ENCODE assay signal across 8 cellular contexts in the genomic region with DNA sequence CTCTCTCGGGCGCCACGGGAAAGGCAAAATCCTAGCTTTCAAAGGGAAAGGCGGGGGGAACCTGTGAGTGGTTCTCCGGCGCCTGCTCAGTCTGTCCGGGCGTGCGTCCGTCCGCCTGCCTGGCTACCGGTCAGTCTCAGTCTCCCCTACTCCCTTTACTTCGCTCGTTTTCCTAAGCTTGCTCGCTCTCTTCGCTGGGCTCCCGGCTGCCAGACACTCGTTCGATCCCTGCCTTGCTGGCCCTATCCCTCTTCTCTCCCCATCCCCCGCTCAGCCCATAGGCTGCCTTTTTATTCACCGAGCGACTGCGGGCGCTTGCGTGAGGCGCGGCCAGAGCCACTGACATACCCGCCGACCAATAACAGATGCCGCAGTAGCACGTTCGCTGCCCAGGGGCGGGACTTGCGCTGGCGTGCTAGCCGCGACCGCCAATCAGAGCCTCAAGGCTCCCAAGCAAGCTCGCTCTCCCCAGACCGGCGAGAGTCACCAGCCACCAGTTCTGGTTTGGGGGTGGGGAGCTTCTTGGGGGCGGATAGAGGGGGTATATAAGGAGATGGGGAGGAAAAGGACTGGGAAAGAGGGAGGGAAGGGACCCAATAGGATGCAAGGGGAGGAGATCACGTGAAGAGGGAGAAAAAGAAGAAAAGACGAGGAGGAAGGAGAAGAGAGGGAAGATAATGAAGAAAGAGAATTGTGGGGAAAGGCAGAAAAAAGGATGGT. TPM values are rescaled to one million over a fixed set of nuclear protein-coding genes. Genes with fewer than 3 reads are reported as not detected.
DNase-seq lines count a peak whose midpoint lies in the region; ATAC-seq and TF ChIP-seq lines count a peak whose summit lies in the region.

No MANE protein-coding gene starts in this region.

- H3K27me3 ChIP-seq in gastroesophageal sphincter (no peaks in the 10 kb centered on the region), neutrophil (no peaks in the 10 kb centered on the region)

- peaks cover 0 to 28% (median 3%) of the 10 kb centered on the region in 3 donors for H3K4me1 ChIP-seq in gastroesophageal sphincter
- peaks cover 0 to 9% of the 10 kb centered on the region in 2 experiments for H3K4me1 ChIP-seq in neutrophil (ENCODE audit: control insufficient read depth in 1 of 2, insufficient read depth in 1 of 2, low read depth in 1 of 2, low read length in 1 of 2)

- POLR2A ChIA-PET in HEK293T (lab: Yijun Ruan, JAX): interaction anchor here (1.0 to 1.6 kb wide), 6 partner anchors 9 to 39 kb away, joined by 3 to 6 read pairs (median 3); no protein-coding TSS in a partner anchor

- H3K27ac ChIP-seq in gastroesophageal sphincter (peak overlapping the region; percentile 86 to 94 (median 90)), neutrophil (peak overlapping the region; percentile 71), substantia nigra (ENCODE audit: low read depth, low read length, poor library complexity, severe bottlenecking) (peak overlapping the region; percentile 77)

- no peaks in the 10 kb centered on the region for H3K36me3 ChIP-seq in gastroesophageal sphincter
- no peaks in the 10 kb centered on the region for H3K36me3 ChIP-seq in neutrophil

- 0 to 32% methylated on average over 2 to 18 of the region's 44 CpGs for WGBS in gastroesophageal sphincter (ENCODE audit: low coverage in 1 of 2), 2 donors

- TF ChIP-seq CTCF in gastroesophageal sphincter (IDR thresholded peaks at IDR 0.05): no peak
- no peak for TF ChIP-seq CTCF in neutrophil (IDR thresholded peaks at IDR 0.05)

- DNase-seq in GM03348 (ENCODE audit: low spot score) (peak; percentile 93), HEK293T (ENCODE audit: extremely low spot score) (peak; percentile 86), NAMALWA (ENCODE audit: low spot score) (peak; percentile 89), SK-N-DZ (ENCODE audit: low spot score) (peak; percentile 93), substantia nigra (lab: John Stamatoyannopoulos, UW) (peak; percentile 24 to 94 (median 86))
- DNase-seq in activated naive CD4-positive, alpha-beta T cell treated with anti-CD3 and anti-CD28 coated beads, Interleukin-2, amount 50 U/mL, for 16 hours: peak; percentile 88

- H3K4me3 ChIP-seq in gastroesophageal sphincter (peak overlapping the region; percentile 63 to 66), neutrophil (ENCODE audit: low read depth in 1 of 2, low read length in 1 of 2) (peak overlapping the region; percentile 66 to 75)

- CTCF ChIA-PET in HEK293T (lab: Yijun Ruan, JAX): interaction anchor here (0.7 kb wide), 1 partner anchor 505 kb away, joined by 3 read pairs; no protein-coding TSS in a partner anchor

- ATAC-seq in gastroesophageal sphincter: peak; percentile 98

- TF ChIP-seq EP300 in gastroesophageal sphincter (IDR thresholded peaks at IDR 0.05): no peak

- TF ChIP-seq POLR2A in gastroesophageal sphincter (IDR thresholded peaks at IDR 0.05): peak; percentile 44 to 54

- no peaks in the 10 kb centered on the region for H3K9me3 ChIP-seq in gastroesophageal sphincter
- H3K9me3 ChIP-seq in neutrophil: no peaks in the 10 kb centered on the region

TF ChIP-seq in HEK293T, 16 proteins besides CTCF, POLR2A, EP300 and RAD21:
- TF ChIP-seq LEF1 (IDR thresholded peaks at IDR 0.05; ENCODE audit: borderline replicate concordance) (no peak), L3MBTL2 (conservative IDR thresholded peaks at IDR 0.05) (peak; percentile 92), HDGF (IDR thresholded peaks at IDR 0.05; ENCODE audit: borderline replicate concordance) (no peak), ZNF384 (IDR thresholded peaks at IDR 0.05) (no peak), ARNT (IDR thresholded peaks at IDR 0.05) (no peak), SUZ12 (IDR thresholded peaks at IDR 0.05) (no peak), TARDBP (IDR thresholded peaks at IDR 0.05) (no peak), SP1 (IDR thresholded peaks at IDR 0.05) (no peak), CTBP1 (IDR thresholded peaks at IDR 0.05; ENCODE audit: borderline replicate concordance) (no peak)
- TF ChIP-seq, protein P1, sequence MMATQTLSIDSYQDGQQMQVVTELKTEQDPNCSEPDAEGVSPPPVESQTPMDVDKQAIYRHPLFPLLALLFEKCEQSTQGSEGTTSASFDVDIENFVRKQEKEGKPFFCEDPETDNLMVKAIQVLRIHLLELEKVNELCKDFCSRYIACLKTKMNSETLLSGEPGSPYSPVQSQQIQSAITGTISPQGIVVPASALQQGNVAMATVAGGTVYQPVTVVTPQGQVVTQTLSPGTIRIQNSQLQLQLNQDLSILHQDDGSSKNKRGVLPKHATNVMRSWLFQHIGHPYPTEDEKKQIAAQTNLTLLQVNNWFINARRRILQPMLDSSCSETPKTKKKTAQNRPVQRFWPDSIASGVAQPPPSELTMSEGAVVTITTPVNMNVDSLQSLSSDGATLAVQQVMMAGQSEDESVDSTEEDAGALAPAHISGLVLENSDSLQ (IDR thresholded peaks at IDR 0.05): peak; percentile 98

RNA-seq across cellular contexts. Expression of gene ARHGEF9, which starts 30.0 kb away (rescaled TPM):
- 10.0 and 12.7 TPM in 2 replicates for polyA plus RNA-seq in SK-N-DZ (2014; cell fraction: cytosol; rRNA removed)
- 20.1 and 33.6 TPM in 2 replicates for polyA plus RNA-seq in SK-N-DZ (2014; cell fraction: nucleus; rRNA removed)
- 10 to 100 TPM; 20.0 to 40.3 (median 31.4) TPM for total RNA-seq in gastroesophageal sphincter

Comparison
In these comparisons a context has a peak if more than half of its experiments do, and no peak if none do; other contexts are left out.
1. Peak in every context shown above with its lines: DNase-seq, ATAC-seq, H3K4me3 ChIP-seq and H3K27ac ChIP-seq.